8 cellular contexts compared by ENCODE assay signal in the genomic region with DNA sequence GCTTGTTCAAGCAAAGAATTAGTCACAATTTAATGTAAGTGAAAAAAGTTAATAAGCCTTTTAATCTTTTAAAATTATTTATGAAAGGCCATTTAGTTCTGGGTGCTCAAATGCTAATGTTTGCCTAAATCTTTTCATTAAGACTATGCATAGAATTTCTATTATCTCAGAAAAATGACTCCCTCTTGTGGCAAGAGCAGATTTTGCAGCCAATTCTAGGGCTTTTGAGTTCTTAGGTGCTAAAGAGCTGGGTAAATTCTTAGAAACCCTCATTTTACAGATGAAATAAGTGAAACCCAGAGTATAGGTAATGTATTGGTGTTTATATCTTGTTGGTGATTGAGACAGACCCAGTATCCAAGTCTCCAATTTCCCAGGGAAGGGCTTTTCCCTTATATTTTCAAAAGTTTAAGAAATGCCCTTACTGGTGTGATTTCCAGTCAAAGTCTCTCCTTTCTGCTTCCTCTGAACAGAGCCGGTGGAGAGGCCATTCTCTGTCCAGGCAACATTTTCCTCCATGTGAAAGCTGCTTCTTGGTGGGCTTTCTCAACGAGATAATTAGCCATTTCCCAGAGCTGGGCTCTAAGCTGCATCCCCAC. TPM values are rescaled to one million over a fixed set of nuclear protein-coding genes. Genes with fewer than 3 reads are reported as not detected.
DNase-seq lines count a peak whose midpoint lies in the region; ATAC-seq, FAIRE-seq and TF ChIP-seq lines count a peak whose summit lies in the region.

No MANE protein-coding gene starts in this region.

- in situ Hi-C loops in HepG2 (cut with HindIII; ENCODE audit: extremely low pct_ligation_motif_present, low pct_unique_long_range_greater_than_20kb), result no loop called here

- H3K36me3 ChIP-seq in HepG2 (replicated peaks in 1 of 2; ENCODE audit: control insufficient read depth in 1 of 2, insufficient read depth in 2 of 2, low read length in 2 of 2) (no peaks in the 10 kb centered on the region), testis (ENCODE audit: low read depth, missing control alignments) (no peaks in the 10 kb centered on the region)

- peak in 5 of 6 experiments; percentile 3 to 62 (median 10) for DNase-seq in stimulated activated naive CD4-positive, alpha-beta T cell (lab: John Stamatoyannopoulos, UW)
- DNase-seq in stimulated activated naive CD4-positive, alpha-beta T cell treated with Interleukin-2 at 50 U/mL for 16 hours (lab: John Stamatoyannopoulos, UW), result no peak
- DNase-seq in RPMI8226, result peak; percentile 56
- DNase-seq in cardiac fibroblast (ENCODE audit: low read depth in 2 of 2), result peak; percentile 67 to 76
- peak; percentile 27 for DNase-seq in HepG2 (ENCODE audit: low spot score)
- DNase-seq in testis, result peak; percentile 82
- DNase-seq in NCI-H524 treated with DMSO at 0.1 percent for 48 hours (lab: John Stamatoyannopoulos, UW), result no peak

- no peaks in the 10 kb centered on the region for H3K79me2 ChIP-seq in HepG2 (ENCODE audit: insufficient read depth, low read length)

- H3K9me3 ChIP-seq in HepG2 (ENCODE audit: low read length) (no peaks in the 10 kb centered on the region), testis (no peaks in the 10 kb centered on the region)

- TF ChIP-seq CTCF in cardiac fibroblast (IDR thresholded peaks at IDR 0.05; ENCODE audit: low read depth, low read length), result peak; percentile 67
- peak; percentile 49; the same call in 1 of the 2 replicates for TF ChIP-seq CTCF in HepG2 (CRISPR knock-in tag; IDR thresholded peaks at IDR 0.05)
- TF ChIP-seq CTCF in testis (IDR thresholded peaks at IDR 0.05), result peak; percentile 60 to 74 (median 74)

- WGBS in HepG2 (ENCODE audit: low lambda C conversion rate), result 0% methylated on average over 2 of the region's 2 CpGs
- 50 to 57% methylated on average over 2 of the region's 2 CpGs for WGBS in testis, 2 donors

- peak; percentile 59 for ATAC-seq in HG03342 (IDR thresholded peaks at IDR 0.05; ENCODE audit: unreplicated experiment)
- ATAC-seq in HepG2, result peak; percentile 39; the same call in 2 of the 3 replicates

- no peak overlapping the region for H3K4me2 ChIP-seq in HepG2 (ENCODE audit: low read depth, low read length)

- no peaks in the 10 kb centered on the region for H4K20me1 ChIP-seq in HepG2 (ENCODE audit: insufficient read depth, low read length)

- CTCF ChIA-PET in HepG2 (lab: Yijun Ruan, JAX; ENCODE audit: low intra/inter-chr PET ratio, low total read pairs), result interaction anchor here (0.7 kb wide), 1 partner anchor 601 kb away, joined by 4 read pairs; no protein-coding TSS in a partner anchor

- FAIRE-seq in HepG2 (lab: Jason Lieb, UNC), result no peak

- H3K4me3 ChIP-seq in cardiac fibroblast (replicated peaks in 1 of 2; ENCODE audit: low read depth in 2 of 2, low read length in 2 of 2), result no peak overlapping the region
- no peak overlapping the region for H3K4me3 ChIP-seq in HepG2 (replicated peaks in 1 of 3; ENCODE audit: insufficient read depth in 1 of 3, low read depth in 2 of 3, low read length in 3 of 3)
- no peak overlapping the region for H3K4me3 ChIP-seq in testis

- POLR2A ChIA-PET in HepG2 (lab: Yijun Ruan, JAX), result no interaction called here

- H3K27me3 ChIP-seq in HepG2 (ENCODE audit: control insufficient read depth in 1 of 2, insufficient read depth in 2 of 2, low read length in 2 of 2) (no peaks in the 10 kb centered on the region), testis (no peaks in the 10 kb centered on the region)

- no peak for TF ChIP-seq RAD21 in HepG2 (CRISPR knock-in tag; IDR thresholded peaks at IDR 0.05)

- no peak for TF ChIP-seq POLR2A in HepG2 (IDR thresholded peaks at IDR 0.05; ENCODE audit: insufficient read depth in 1 of 2, low read depth in 2 of 2, low read length in 2 of 2)
- TF ChIP-seq POLR2A in testis (IDR thresholded peaks at IDR 0.05), result no peak

- BruUV-seq in HepG2 (replicated peaks; lab: Mats Ljungman, UMichigan), result no TSS peak

- no peak overlapping the region for H3K9ac ChIP-seq in HepG2 (ENCODE audit: insufficient read depth, low read depth, low read length)

- no peak for TF ChIP-seq EP300 in HepG2 (IDR thresholded peaks at IDR 0.05; ENCODE audit: low read depth in 2 of 2, low read length in 2 of 2)
- no peak for TF ChIP-seq EP300 in HepG2 (CRISPR knock-in tag; IDR thresholded peaks at IDR 0.05; ENCODE audit: borderline replicate concordance)

- H3K27ac ChIP-seq in HepG2 (ENCODE audit: extremely low read length, insufficient read depth, low read length), result no peak overlapping the region
- H3K27ac ChIP-seq in testis, result no peak overlapping the region

- intact Hi-C loops in HepG2 (cut with micrococcal nuclease; ENCODE audit: unreplicated experiment), result loop anchor here (2.0 kb wide), 2 partner anchors 602 to 666 kb away; no protein-coding TSS in a partner anchor
- intact Hi-C loops in testis (cut with DNase I; ENCODE audit: low total_unique reads), result loop anchor here (10.0 kb wide), 1 partner anchor 602 kb away; no protein-coding TSS in a partner anchor

- H3K4me1 ChIP-seq in HepG2 (ENCODE audit: insufficient read depth, low read length) (no peaks in the 10 kb centered on the region), testis (no peaks in the 10 kb centered on the region)

- no peak overlapping the region for H2AFZ ChIP-seq in HepG2 (ENCODE audit: low read length)

TF ChIP-seq in HepG2, 621 proteins besides CTCF, POLR2A, EP300 and RAD21:
- TF ChIP-seq SMC3 (IDR thresholded peaks at IDR 0.05; ENCODE audit: low read length) (peak; percentile 48), STAG1 (CRISPR knock-in tag; IDR thresholded peaks at IDR 0.05) (peak; percentile 32; the same call in 1 of the 2 replicates), ZNF350 (CRISPR knock-in tag; IDR thresholded peaks at IDR 0.05; ENCODE audit: borderline replicate concordance, low read depth) (no peak)

RNA-seq across cellular contexts. Expression of gene PCSK5, which starts 24.1 kb away (rescaled TPM):
- total RNA-seq in HepG2 (2016; rRNA removed; fragmentation: Illumina TruSeq; extraction: Trizol) (0.11 and 0.55 TPM in 2 replicates), testis (10 to 100 TPM; 27.5 to 50.6 TPM)
- 0.20 and 0.35 TPM in 2 replicates for total RNA-seq in HepG2 (2016; cell fraction: cytosol; rRNA removed; fragmentation: Illumina TruSeq; extraction: Trizol; ENCODE audit: low read depth)
- total RNA-seq in HepG2 (2016; cell fraction: insoluble cytoplasmic fraction; rRNA removed; fragmentation: Illumina TruSeq; extraction: Trizol), result 0.15 and 0.39 TPM in 2 replicates
- total RNA-seq in HepG2 (2016; cell fraction: membrane; rRNA removed; fragmentation: Illumina TruSeq; extraction: Trizol), result 0.14 and 0.19 TPM in 2 replicates
- total RNA-seq in HepG2 (2016; cell fraction: nucleus; rRNA removed; fragmentation: Illumina TruSeq; extraction: Trizol), result 0.81 and 1.3 TPM in 2 replicates
- polyA plus RNA-seq in HepG2 (2011; rRNA removed) (0.39 and 0.66 TPM in 2 replicates), testis (ENCODE audit: insufficient read depth, low read depth, low replicate concordance) (9.4 TPM)
- polyA plus RNA-seq in HepG2 (2011; cell fraction: cytosol; rRNA removed), result 0.42 and 0.55 TPM in 2 replicates
- polyA plus RNA-seq in HepG2 (2011; cell fraction: nucleus; rRNA removed), result 0.48 and 0.82 TPM in 2 replicates
- 0.13 and 0.63 TPM in 2 replicates for polyA plus RNA-seq in HepG2 (2012)
- 0.02 TPM in 1 of 2 replicates, not detected in the other for polyA plus RNA-seq in HepG2 (2016; cell fraction: cytosol; fragmentation: Illumina TruSeq; extraction: Trizol; ENCODE audit: low read depth)
- polyA plus RNA-seq in HepG2 (2016; cell fraction: insoluble cytoplasmic fraction; fragmentation: Illumina TruSeq; extraction: Trizol; ENCODE audit: low read depth), result 0.15 and 0.16 TPM in 2 replicates
- 0.05 and 0.18 TPM in 2 replicates for polyA plus RNA-seq in HepG2 (2016; cell fraction: membrane; fragmentation: Illumina TruSeq; extraction: Trizol; ENCODE audit: low read depth)
- polyA plus RNA-seq in HepG2 (2016; cell fraction: nucleus; fragmentation: Illumina TruSeq; extraction: Trizol; ENCODE audit: insufficient read depth, low read depth), result 0.66 and 0.85 TPM in 2 replicates
- 2.1 TPM in 1 of 2 replicates, not detected in the other for polyA minus RNA-seq in HepG2 (2011; rRNA and poly(A)+ RNA removed; ENCODE audit: low replicate concordance)
- 0.30 and 0.88 TPM in 2 replicates for polyA minus RNA-seq in HepG2 (2011; cell fraction: cytosol; rRNA and poly(A)+ RNA removed)
- 1.9 and 3.5 TPM in 2 replicates for polyA minus RNA-seq in HepG2 (2011; cell fraction: nucleus; rRNA and poly(A)+ RNA removed)

Comparison
In these comparisons a context has a peak if more than half of its experiments do, and no peak if none do; other contexts are left out.
1. DNase-seq: peak in stimulated activated naive CD4-positive, alpha-beta T cell (5 of 6), RPMI8226 (single experiment), cardiac fibroblast (2 of 2), HepG2 (single experiment) and testis (single experiment); none in stimulated activated naive CD4-positive, alpha-beta T cell treated with Interleukin-2 at 50 U/mL for 16 hours (single experiment) and NCI-H524 treated with DMSO at 0.1 percent for 48 hours (single experiment).
2. RNA of gene PCSK5, which starts 24.1 kb away (total RNA-seq): 27.5 to 50.6 TPM in testis; 0.11 to 1.3 TPM in HepG2; every median in the first group is over 10 times any median in the second.
3. Peak in every context shown above with its lines, with median percentiles within 50 percentile points of each other: CTCF ChIP-seq.